Comparison of ENCODE assay signal across 19 cellular contexts in the genomic region with DNA sequence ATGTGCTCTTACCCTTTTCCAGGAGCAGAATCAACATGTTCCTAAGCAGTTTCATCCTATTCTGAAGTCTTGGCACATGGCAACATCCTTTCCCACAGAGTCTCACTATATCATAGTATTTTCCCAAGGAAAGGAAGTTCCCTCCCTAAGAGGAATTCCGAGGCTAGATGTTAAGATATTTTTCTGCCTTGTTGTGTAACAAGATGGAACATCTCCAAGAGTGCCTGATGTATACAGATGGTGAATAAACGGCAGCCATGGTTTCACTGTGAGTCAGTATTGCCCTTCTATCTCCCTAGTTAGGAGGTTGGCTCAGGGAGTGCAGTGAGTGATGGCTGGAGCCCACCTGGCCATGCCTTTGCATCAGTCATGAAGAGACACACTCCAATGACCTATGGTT. TPM values are rescaled to one million over a fixed set of nuclear protein-coding genes. Genes with fewer than 3 reads are reported as not detected.
DNase-seq lines count a peak whose midpoint lies in the region; ATAC-seq, FAIRE-seq and TF ChIP-seq lines count a peak whose summit lies in the region.
"Had no signal": no experiment of that assay in that cellular context is flagged by ENCODE, and none has a peak within 500 bp of the region (broad histone marks: within the 10 kb centered on the region; RNA-seq: fewer than 3 reads in every experiment).

No MANE protein-coding gene starts in this region.

- H3K9me3 ChIP-seq in breast epithelium (no peaks in the 10 kb centered on the region), left ventricle myocardium inferior (replicated peaks) (peaks cover 3% of the 10 kb centered on the region)
- H3K9me3 ChIP-seq: pancreas, tibial nerve had no signal

- H3K27ac Mint-ChIP-seq in MCF 10A (ENCODE audit: low read depth, unreplicated experiment) (peak overlapping the region; percentile 36), GM23338 (no peak overlapping the region)

- no peak overlapping the region for H3K4me2 ChIP-seq in GM23338

- peaks cover 6% of the 10 kb centered on the region for H3K9me3 Mint-ChIP-seq in MCF 10A (ENCODE audit: unreplicated experiment)
- peaks cover 4% of the 10 kb centered on the region; the same call in 1 of the 3 replicates for H3K9me3 Mint-ChIP-seq in GM23338

- H3K36me3 ChIP-seq in breast epithelium = no peaks in the 10 kb centered on the region
- no peaks in the 10 kb centered on the region for H3K36me3 ChIP-seq in bronchial epithelial cell (ENCODE audit: control insufficient read depth, insufficient read depth, low read length)
- no peaks in the 10 kb centered on the region for H3K36me3 ChIP-seq in left ventricle myocardium inferior
- no peaks in the 10 kb centered on the region for H3K36me3 ChIP-seq in GM23338 (ENCODE audit: insufficient read depth)
- H3K36me3 ChIP-seq: pancreas, tibial nerve had no signal

- no peak overlapping the region for H2AFZ ChIP-seq in GM23338

- DNase-seq in MCF 10A (ENCODE audit: unreplicated experiment) (peak; percentile 93), breast epithelium (ENCODE audit: low spot score in 2 of 2) (no peak), bronchial epithelial cell (ENCODE audit: low read depth) (peak; percentile 88), left ventricle myocardium inferior (no peak), GM23338 (ENCODE audit: low spot score) (no peak), GOT3 (lab: John Stamatoyannopoulos, UW) (no peak)
- DNase-seq: 8988T; activated CD4-positive, CD25-positive, alpha-beta regulatory T cell treated with anti-CD3 and anti-CD28 coated beads, Interleukin-2, amount 50 U/mL, for 72 hours; activated T-cell treated with anti-CD3 and anti-CD28 coated beads for 4 hours; amygdala; DMS53; effector CD8-positive, alpha-beta T cell; NCI-H2081; pancreas had no signal

- no TSS peak for BruUV-seq in MCF 10A (replicated peaks; lab: Mats Ljungman, UMichigan)

- no peak overlapping the region for H3K4me3 ChIP-seq in breast epithelium
- H3K4me3 ChIP-seq in bronchial epithelial cell (ENCODE audit: low read depth, low read length) = no peak overlapping the region
- H3K4me3 ChIP-seq in left ventricle myocardium inferior = no peak overlapping the region
- no peak overlapping the region for H3K4me3 ChIP-seq in GM23338
- H3K4me3 ChIP-seq: pancreas, tibial nerve had no signal

- H3K36me3 Mint-ChIP-seq in MCF 10A (ENCODE audit: insufficient read depth, unreplicated experiment) (no peaks in the 10 kb centered on the region), GM23338 (ENCODE audit: low read depth) (no peaks in the 10 kb centered on the region; the same call in 2 of the 3 replicates)

- H4K20me1 ChIP-seq in GM23338 (replicated peaks; ENCODE audit: insufficient read depth) = no peaks in the 10 kb centered on the region

- no peaks in the 10 kb centered on the region for H3K79me2 ChIP-seq in GM23338 (replicated peaks; ENCODE audit: insufficient read depth)

- H3K27me3 ChIP-seq in breast epithelium (peaks cover 0 to 4% of the 10 kb centered on the region in 2 donors), bronchial epithelial cell (ENCODE audit: control insufficient read depth, insufficient read depth, low read length) (peaks cover 2% of the 10 kb centered on the region), left ventricle myocardium inferior (ENCODE audit: low read depth) (peaks cover 55% of the 10 kb centered on the region), GM23338 (ENCODE audit: insufficient read depth) (no peaks in the 10 kb centered on the region)
- H3K27me3 ChIP-seq: tibial nerve had no signal

- no peak for TF ChIP-seq CTCF in MCF 10A (IDR thresholded peaks at IDR 0.05; ENCODE audit: unreplicated experiment)
- no peak for TF ChIP-seq CTCF in breast epithelium (IDR thresholded peaks at IDR 0.05)
- no peak for TF ChIP-seq CTCF in bronchial epithelial cell (IDR thresholded peaks at IDR 0.05; ENCODE audit: insufficient read depth, low read length, severe bottlenecking)
- no peak for TF ChIP-seq CTCF in left ventricle myocardium inferior (IDR thresholded peaks at IDR 0.05; ENCODE audit: borderline replicate concordance)
- no peak for TF ChIP-seq CTCF in GM23338 (conservative IDR thresholded peaks at IDR 0.05; ENCODE audit: low read depth in 2 of 2)

- no peak for FAIRE-seq in bronchial epithelial cell (lab: Jason Lieb, UNC)
- FAIRE-seq: pancreas had no signal

- intact Hi-C loops in MCF 10A (cut with micrococcal nuclease) = no loop called here
- intact Hi-C loops in breast epithelium (cut with DNase I; ENCODE audit: low total_unique reads) = no loop called here
- intact Hi-C loops in left ventricle myocardium inferior (cut with micrococcal nuclease) = loop anchor here (10.0 kb wide), 1 partner anchor 635 kb away; no protein-coding TSS in a partner anchor

- TF ChIP-seq POLR2A in breast epithelium (IDR thresholded peaks at IDR 0.05) = no peak

- peaks cover 36% of the 10 kb centered on the region for H3K4me1 Mint-ChIP-seq in MCF 10A (ENCODE audit: insufficient read depth, unreplicated experiment)
- H3K4me1 Mint-ChIP-seq in GM23338 = no peaks in the 10 kb centered on the region

- H3K9me2 ChIP-seq in GM23338 (ENCODE audit: insufficient read depth) = 0 out of 2 replicates have a peak, but pooled peaks cover 5% of the 10 kb centered on the region

- CTCF ChIA-PET in MCF 10A (lab: Yijun Ruan, JAX) = interaction anchor here (0.6 to 1.2 kb wide), 3 partner anchors 9 to 482 kb away, joined by 3 read pairs; no protein-coding TSS in a partner anchor

- POLR2A ChIA-PET in MCF 10A (lab: Yijun Ruan, JAX) = no interaction called here

- H3K27ac ChIP-seq in breast epithelium = no peak overlapping the region
- H3K27ac ChIP-seq in left ventricle myocardium inferior (replicated peaks) = peak overlapping the region; percentile 45
- peak overlapping the region; percentile 19 for H3K27ac ChIP-seq in temporal lobe (ENCODE audit: low read depth, low read length)
- no peak overlapping the region for H3K27ac ChIP-seq in GM23338 (ENCODE audit: low read depth)
- H3K27ac ChIP-seq: HL-60, pancreas, tibial nerve had no signal

- H3K4me3 Mint-ChIP-seq in MCF 10A (ENCODE audit: unreplicated experiment) = no peak overlapping the region
- no peak overlapping the region for H3K4me3 Mint-ChIP-seq in GM23338

- no peaks in the 10 kb centered on the region for H3F3A ChIP-seq in GM23338 (replicated peaks; ENCODE audit: low read depth)

- H3K4me1 ChIP-seq in breast epithelium (no peaks in the 10 kb centered on the region), left ventricle myocardium inferior (peaks cover 30% of the 10 kb centered on the region), GM23338 (ENCODE audit: insufficient read depth) (no peaks in the 10 kb centered on the region)
- H3K4me1 ChIP-seq: pancreas had no signal

- ATAC-seq in GM18861 (IDR thresholded peaks at IDR 0.05; ENCODE audit: unreplicated experiment) (no peak), GM23338 (no peak)
- ATAC-seq: pancreas had no signal

- no peaks in the 10 kb centered on the region for H3K27me3 Mint-ChIP-seq in MCF 10A (ENCODE audit: insufficient read depth, unreplicated experiment)
- H3K27me3 Mint-ChIP-seq in GM23338 (ENCODE audit: insufficient read depth, low read depth, poor library complexity) = peaks cover 2% of the 10 kb centered on the region

TF ChIP-seq in GM23338, 12 proteins besides CTCF, POLR2A, EP300 and RAD21 (continues in another document):
- TF ChIP-seq CREB1 (CRISPR knock-in tag; IDR thresholded peaks at IDR 0.05; ENCODE audit: low read depth) = no peak
- no peak for TF ChIP-seq ZNF114 (CRISPR knock-in tag; IDR thresholded peaks at IDR 0.05)
- no peak for TF ChIP-seq EZH2 (IDR thresholded peaks at IDR 0.05; ENCODE audit: low read depth, unreplicated experiment)

RNA-seq across cellular contexts. Expression of a gene that starts 48.2 kb away (rescaled TPM):
- total RNA-seq in MCF 10A (2022) = not detected in 2 replicates
- total RNA-seq in breast epithelium = not detected
- total RNA-seq in bronchial epithelial cell = not detected in 2 replicates
- not detected for total RNA-seq in left ventricle myocardium inferior
- not detected for total RNA-seq in temporal lobe
- not detected in 2 replicates for total RNA-seq in GM23338 (2014; rRNA removed; shearing (Covaris generic))
- polyA plus RNA-seq in GM23338 (2016; fragmentation: Nextera tagmentation; extraction: Ambion mirVana) = not detected in 2 replicates
- total RNA-seq: mononuclear cell, tibial nerve had no signal

Comparison
In these comparisons a context has a peak if more than half of its experiments do, and no peak if none do; other contexts are left out.
1. DNase-seq: peak in MCF 10A (single experiment) and bronchial epithelial cell (single experiment); none in breast epithelium (0 of 2), left ventricle myocardium inferior (single experiment), GM23338 (single experiment) and GOT3 (single experiment).
2. H3K27ac ChIP-seq: peak in left ventricle myocardium inferior (single experiment) and temporal lobe (single experiment); none in breast epithelium (0 of 2) and GM23338 (single experiment).